8 cellular contexts compared by ENCODE assay signal in the genomic region with DNA sequence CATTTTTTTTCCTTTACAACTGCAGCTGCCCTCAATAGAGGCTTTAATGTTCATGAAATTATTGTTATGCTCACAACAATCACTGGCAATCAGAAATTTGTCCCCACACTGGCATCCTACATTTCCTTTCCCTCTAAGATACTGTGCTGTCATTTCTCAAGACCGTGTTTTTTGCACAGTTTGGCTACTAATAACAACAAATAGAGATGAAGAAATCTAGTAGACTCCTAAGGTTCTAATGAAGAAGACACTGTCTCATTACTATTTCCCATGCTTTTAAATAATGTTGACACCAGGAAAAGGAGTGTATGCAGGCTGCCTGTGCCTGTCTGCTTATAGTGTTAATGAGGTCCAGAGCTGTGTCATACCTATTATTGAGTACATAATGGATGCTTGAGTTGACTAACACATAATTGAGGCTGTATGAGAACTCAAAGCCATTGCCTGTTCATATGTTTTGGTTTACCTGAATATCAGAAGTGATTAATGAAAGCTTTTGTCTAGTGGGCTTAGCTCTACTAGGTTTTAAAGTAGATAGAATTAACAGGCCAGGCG. TPM values are rescaled to one million over a fixed set of nuclear protein-coding genes. Genes with fewer than 3 reads are reported as not detected.
A peak's percentile ranks its signal among the peaks of the same experiment; 100 is the strongest.
DNase-seq lines count a peak whose midpoint lies in the region; ATAC-seq and TF ChIP-seq lines count a peak whose summit lies in the region.

No MANE protein-coding gene starts in this region.

- peak; percentile 11 for DNase-seq in A172 (ENCODE audit: low spot score)
- no peak for DNase-seq in astrocyte of the cerebellum (ENCODE audit: low read depth)
- DNase-seq in memory B cell (ENCODE audit: low spot score in 2 of 2) = no peak
- no peak for DNase-seq in GM13976 (ENCODE audit: low spot score)

- no peaks in the 10 kb centered on the region for H3K27me3 Mint-ChIP-seq in memory B cell

- peaks cover 24% of the 10 kb centered on the region for H3K4me1 Mint-ChIP-seq in memory B cell

- in situ Hi-C loops in astrocyte of the cerebellum (cut with HindIII; ENCODE audit: low sequenced_read_pairs) (no loop called here), GM13976 (cut with MboI; ENCODE audit: low sequenced_read_pairs, unreplicated experiment) (no loop called here)

- peaks cover 4% of the 10 kb centered on the region for H3K36me3 Mint-ChIP-seq in memory B cell

- H3K4me3 ChIP-seq in astrocyte of the cerebellum (ENCODE audit: low read depth, low read length) = peak overlapping the region; percentile 99

- H3K9me3 Mint-ChIP-seq in memory B cell = no peaks in the 10 kb centered on the region

- ATAC-seq in HG03378 (IDR thresholded peaks at IDR 0.05; ENCODE audit: unreplicated experiment) = peak; percentile 0
- no peak for ATAC-seq in memory B cell (ENCODE audit: low read depth)
- ATAC-seq in HG02981 (IDR thresholded peaks at IDR 0.05; ENCODE audit: unreplicated experiment) = no peak
- ATAC-seq in GM21737 (IDR thresholded peaks at IDR 0.05; ENCODE audit: unreplicated experiment) = no peak
- ATAC-seq in GM19467 (IDR thresholded peaks at IDR 0.05; ENCODE audit: unreplicated experiment) = no peak

- H3K4me3 Mint-ChIP-seq in memory B cell = peak overlapping the region; percentile 94

- TF ChIP-seq CTCF in astrocyte of the cerebellum (IDR thresholded peaks at IDR 0.05; ENCODE audit: low read depth, low read length, missing control alignments) = no peak
- no peak for TF ChIP-seq CTCF in GM13976 (IDR thresholded peaks at IDR 0.05; ENCODE audit: borderline replicate concordance, control extremely low read depth, extremely low read depth, insufficient read depth, missing control alignments)

- H3K27ac Mint-ChIP-seq in memory B cell = peak overlapping the region; percentile 90

RNA-seq across cellular contexts. Expression of gene EIF4E, which starts 1.5 kb away (rescaled TPM):
- 217 and 338 TPM in 2 replicates for total RNA-seq in A172 (2014; rRNA removed; shearing (Covaris generic))
